ENCODE assay signal across 17 cellular contexts in the genomic region with DNA sequence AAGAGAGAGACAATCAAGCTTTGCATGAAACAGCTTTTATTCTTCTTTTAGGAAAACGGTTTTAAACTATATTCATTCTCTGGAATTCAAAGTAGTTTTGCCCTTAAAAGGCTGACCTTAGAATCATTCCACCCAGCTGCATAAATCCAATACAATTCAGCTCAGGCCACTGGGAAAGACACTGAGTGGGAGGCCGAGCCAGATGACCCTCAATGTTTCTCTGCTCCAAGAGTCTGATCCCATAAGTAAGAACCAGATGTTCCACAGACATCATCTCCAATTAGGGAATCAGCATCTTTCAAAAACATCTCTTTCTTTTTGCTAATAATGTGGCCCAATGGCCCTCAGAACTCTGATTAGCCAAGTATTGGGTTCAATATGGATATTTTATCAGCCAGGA. TPM values are rescaled to one million over a fixed set of nuclear protein-coding genes. Genes with fewer than 3 reads are reported as not detected.
DNase-seq lines count a peak whose midpoint lies in the region; ATAC-seq and TF ChIP-seq lines count a peak whose summit lies in the region.
"Had no signal": no experiment of that assay in that cellular context is flagged by ENCODE, and none has a peak within 500 bp of the region (broad histone marks: within the 10 kb centered on the region; RNA-seq: fewer than 3 reads in every experiment).

No MANE protein-coding gene starts in this region.

- H3K4me3 ChIP-seq in ascending aorta (peak overlapping the region in 1 of 2 donors; percentile 37), fibroblast of villous mesenchyme (ENCODE audit: low read depth, low read length) (no peak overlapping the region), neural progenitor cell (no peak overlapping the region), tibial nerve (peak overlapping the region in 1 of 4 donors; percentile 1)

- no peak overlapping the region for H2AFZ ChIP-seq in neural progenitor cell (replicated peaks)
- H2AFZ ChIP-seq: parathyroid adenoma had no signal

- H3K4me1 ChIP-seq in ascending aorta (peaks cover 33 to 84% of the 10 kb centered on the region in 2 donors), neural progenitor cell (peaks cover 31% of the 10 kb centered on the region), tibial nerve (peaks cover 0 to 97% (median 57%) of the 10 kb centered on the region in 4 donors)

- H3K4me3 Mint-ChIP-seq in neural progenitor cell, result no peak overlapping the region
- H3K4me3 Mint-ChIP-seq: CD8-positive, alpha-beta T cell; dendritic cell treated with granulocyte-macrophage colony-stimulating factor and Interleukin-4, amounts not matched to agents 40 ng/mL and 50 ng/mL, for 4 days; IgD-negative memory B cell had no signal

- DNase-seq in ascending aorta (ENCODE audit: low spot score in 2 of 2) (no peak), fibroblast of villous mesenchyme (ENCODE audit: low read depth) (peak; percentile 81), neural progenitor cell (ENCODE audit: low spot score) (peak; percentile 20), tibial nerve (ENCODE audit: low spot score in 2 of 2) (no peak), GOT3 (lab: John Stamatoyannopoulos, UW) (no peak), SIG-M5 (lab: John Stamatoyannopoulos, UW) (no peak)
- DNase-seq: activated naive CD4-positive, alpha-beta T cell treated with anti-CD3 and anti-CD28 coated beads, Interleukin-2, amount 50 U/mL, for 16 hours; CD8-positive, alpha-beta T cell; NCI-H1417; NCI-H526; stimulated activated CD4-positive, alpha-beta T cell treated with anti-CD3 and anti-CD28 coated beads, Interleukin-4, amount 100 ng/mL, for 1 hour; stimulated activated naive CD4-positive, alpha-beta T cell had no signal

- intact Hi-C loops in ascending aorta (cut with DNase I), result loop anchor here (5.0 kb wide), 1 partner anchor 33 kb away; no protein-coding TSS in a partner anchor

- H3K36me3 ChIP-seq in ascending aorta, result no peaks in the 10 kb centered on the region
- no peaks in the 10 kb centered on the region for H3K36me3 ChIP-seq in neural progenitor cell
- no peaks in the 10 kb centered on the region for H3K36me3 ChIP-seq in tibial nerve

- no peak for TF ChIP-seq CTCF in ascending aorta (IDR thresholded peaks at IDR 0.05)
- TF ChIP-seq CTCF in fibroblast of villous mesenchyme (IDR thresholded peaks at IDR 0.05; ENCODE audit: insufficient read depth, low read depth, low read length), result no peak
- TF ChIP-seq CTCF in neural progenitor cell (IDR thresholded peaks at IDR 0.05), result no peak
- no peak for TF ChIP-seq CTCF in tibial nerve (IDR thresholded peaks at IDR 0.05)

- no peak overlapping the region for H3K27ac Mint-ChIP-seq in neural progenitor cell
- H3K27ac Mint-ChIP-seq: CD8-positive, alpha-beta T cell; dendritic cell treated with granulocyte-macrophage colony-stimulating factor and Interleukin-4, amounts not matched to agents 40 ng/mL and 50 ng/mL, for 4 days; IgD-negative memory B cell had no signal

- H3K27ac ChIP-seq in ascending aorta, result peak overlapping the region; percentile 83 to 91
- peak overlapping the region; percentile 77 for H3K27ac ChIP-seq in neural progenitor cell
- H3K27ac ChIP-seq in tibial nerve, result peak overlapping the region; percentile 57 to 99 (median 79)

- peaks cover 8% of the 10 kb centered on the region for H3F3A ChIP-seq in neural progenitor cell (ENCODE audit: low read depth)

- H3K9me3 ChIP-seq in ascending aorta, result no peaks in the 10 kb centered on the region
- H3K9me3 ChIP-seq in neural progenitor cell (ENCODE audit: low read depth), result no peaks in the 10 kb centered on the region
- H3K9me3 ChIP-seq in tibial nerve, result no peaks in the 10 kb centered on the region

- no peak for TF ChIP-seq EP300 in tibial nerve (IDR thresholded peaks at IDR 0.05)

- H3K4me1 Mint-ChIP-seq in neural progenitor cell, result peaks cover 47% of the 10 kb centered on the region

- no peaks in the 10 kb centered on the region for H3K27me3 Mint-ChIP-seq in neural progenitor cell (ENCODE audit: insufficient read depth, low read depth)
- H3K27me3 Mint-ChIP-seq: dendritic cell treated with granulocyte-macrophage colony-stimulating factor and Interleukin-4, amounts not matched to agents 40 ng/mL and 50 ng/mL, for 4 days; IgD-negative memory B cell had no signal

- TF ChIP-seq POLR2A in tibial nerve (IDR thresholded peaks at IDR 0.05), result no peak

- WGBS in tibial nerve, 2 donors, result 22 to 23% methylated on average over 2 of the region's 2 CpGs

- peaks cover 72% of the 10 kb centered on the region for H3K79me2 ChIP-seq in neural progenitor cell (ENCODE audit: low read depth)

- peaks cover 4% of the 10 kb centered on the region for H3K9me3 Mint-ChIP-seq in neural progenitor cell
- H3K9me3 Mint-ChIP-seq: CD8-positive, alpha-beta T cell; dendritic cell treated with granulocyte-macrophage colony-stimulating factor and Interleukin-4, amounts not matched to agents 40 ng/mL and 50 ng/mL, for 4 days had no signal

- peak overlapping the region; percentile 56 for H3K4me2 ChIP-seq in neural progenitor cell

- H3K9ac ChIP-seq in neural progenitor cell, result no peak overlapping the region
- H3K9ac ChIP-seq: parathyroid adenoma had no signal

- peaks cover 22% of the 10 kb centered on the region for H3K36me3 Mint-ChIP-seq in neural progenitor cell

- ATAC-seq in HG02981 (IDR thresholded peaks at IDR 0.05; ENCODE audit: unreplicated experiment), result no peak
- no peak for ATAC-seq in activated CD4-positive, CD25-positive, alpha-beta regulatory T cell treated with anti-CD3 and anti-CD28 coated beads, Interleukin-2, amount 50 U/mL, for 24 hours
- ATAC-seq: CD8-positive, alpha-beta T cell had no signal

- H3K27me3 ChIP-seq in ascending aorta (no peaks in the 10 kb centered on the region), neural progenitor cell (no peaks in the 10 kb centered on the region), tibial nerve (no peaks in the 10 kb centered on the region)

- H4K20me1 ChIP-seq in neural progenitor cell (ENCODE audit: low read depth), result no peaks in the 10 kb centered on the region

RNA-seq across cellular contexts. Expression of a gene that starts 26.1 kb away (rescaled TPM):
- total RNA-seq in ascending aorta, result 38.5 TPM
- total RNA-seq in fibroblast of villous mesenchyme, result 33.2 and 35.4 TPM in 2 replicates
- 9.9 and 10.7 TPM in 2 replicates for total RNA-seq in neural progenitor cell (ENCODE audit: low replicate concordance)
- 10 to 100 TPM; 43.5 to 73.0 (median 51.2) TPM for total RNA-seq in tibial nerve

Comparison
In these comparisons a context has a peak if more than half of its experiments do, and no peak if none do; other contexts are left out.
1. DNase-seq: peak in fibroblast of villous mesenchyme (single experiment) and neural progenitor cell (single experiment); none in ascending aorta (0 of 2), tibial nerve (0 of 2), GOT3 (single experiment) and SIG-M5 (single experiment).
2. Peak in every context shown above with its lines, with median percentiles within 50 percentile points of each other: H3K27ac ChIP-seq.